Comparison of ENCODE assay signal across 20 cellular contexts in genomic region chr22:41116342-41116741, GRCh38.
"Had no signal": no experiment of that assay in that cellular context is flagged by ENCODE, and none has a peak within 500 bp of the region (broad histone marks: within the 10 kb centered on the region; RNA-seq: fewer than 3 reads in every experiment).

No MANE protein-coding gene starts in this region.

- H3K4me3 Mint-ChIP-seq: endodermal cell; mesothelial cell of epicardium; naive B cell; naive thymus-derived CD8-positive, alpha-beta T cell had no signal

- H3K9me3 ChIP-seq: esophagus muscularis mucosa, gastroesophageal sphincter, left lung, lower lobe of right lung, mucosa of descending colon had no signal

- H3K4me1 Mint-ChIP-seq: endodermal cell had no signal

- H3K4me1 ChIP-seq: foreskin keratinocyte had no signal

- H3K27me3 ChIP-seq: dorsolateral prefrontal cortex, esophagus muscularis mucosa, foreskin keratinocyte, gastroesophageal sphincter, heart left ventricle, left lung had no signal

- DNase-seq: dermis blood vessel endothelial cell; dorsolateral prefrontal cortex; effector CD4-positive, alpha-beta T cell; effector memory CD4-positive, alpha-beta T cell; endodermal cell; heart left ventricle; hippocampal formation; left cardiac atrium; left lung; left ventricle myocardium superior; lower lobe of right lung; mesenchymal stem cell; mucosa of descending colon; naive B cell; naive thymus-derived CD8-positive, alpha-beta T cell had no signal

- H3K4me3 ChIP-seq: coronary artery, dorsolateral prefrontal cortex, esophagus muscularis mucosa, gastroesophageal sphincter, heart left ventricle, left lung, lower lobe of right lung, mucosa of descending colon had no signal

- H3K9me3 Mint-ChIP-seq: endodermal cell; mesothelial cell of epicardium; naive B cell; naive thymus-derived CD8-positive, alpha-beta T cell had no signal

- H3K27me3 Mint-ChIP-seq: naive B cell; naive thymus-derived CD8-positive, alpha-beta T cell had no signal

- ATAC-seq: foreskin keratinocyte; gastroesophageal sphincter; heart left ventricle; left cardiac atrium; left lung; left ventricle myocardium superior; lower lobe of right lung; mucosa of descending colon; naive thymus-derived CD8-positive, alpha-beta T cell had no signal

- H3K27ac Mint-ChIP-seq: endodermal cell, mesothelial cell of epicardium had no signal

- H3K27ac ChIP-seq: coronary artery, dorsolateral prefrontal cortex, esophagus muscularis mucosa, foreskin keratinocyte, gastroesophageal sphincter, heart left ventricle, left lung, lower lobe of right lung had no signal
